1 cellular context compared by ENCODE assay signal in the genomic region with DNA sequence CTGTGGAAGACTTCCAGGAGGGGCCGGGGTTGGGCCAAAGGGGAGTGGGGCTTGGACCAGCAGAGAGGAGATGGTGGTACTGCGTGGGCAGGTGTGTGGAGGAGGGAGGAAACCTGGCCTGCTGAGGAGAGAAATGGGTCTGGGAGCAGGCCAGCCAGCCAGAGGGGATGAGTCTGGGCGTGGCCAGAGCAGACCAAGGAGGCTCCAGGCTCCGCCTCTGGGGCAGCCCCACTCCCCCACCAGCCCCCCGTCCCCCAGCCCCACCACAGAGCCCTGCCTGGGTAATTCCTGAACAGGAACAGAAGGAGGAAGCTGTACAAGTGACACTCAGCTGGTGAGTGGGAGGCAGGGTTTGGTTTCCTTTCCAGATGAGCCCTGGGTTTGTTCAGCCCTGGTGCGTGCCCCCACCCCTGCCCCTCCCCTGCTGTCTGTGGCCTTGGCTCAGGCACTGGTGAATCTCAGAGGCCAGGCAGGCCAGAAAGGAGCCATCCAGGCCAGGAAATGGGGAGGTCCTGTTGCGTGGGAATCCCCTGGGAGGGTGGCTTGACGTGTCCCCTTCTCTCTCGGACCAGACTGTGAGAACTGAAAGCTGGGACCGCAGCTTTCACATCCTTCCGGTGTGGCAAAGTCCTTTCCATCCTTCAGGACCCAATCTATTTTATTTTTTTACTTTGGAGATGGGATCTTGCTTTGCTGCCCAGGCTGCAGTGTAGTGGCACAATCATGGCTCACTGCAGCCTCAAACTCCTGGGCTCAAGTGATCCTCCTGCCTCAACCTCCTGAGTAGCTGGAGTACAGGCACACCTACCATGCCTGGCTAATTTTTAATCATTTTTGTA.
A peak's percentile ranks its signal among the peaks of the same experiment; 100 is the strongest.
TF ChIP-seq lines count a peak whose summit lies in the region.

No MANE protein-coding gene starts in this region.

TF ChIP-seq in IMR-90, 13 proteins besides CTCF, POLR2A, EP300 and RAD21:
- TF ChIP-seq CEBPB (IDR thresholded peaks at IDR 0.05; ENCODE audit: low read depth, low read length) (no peak), CHD1 (IDR thresholded peaks at IDR 0.05; ENCODE audit: low read depth, low read length) (no peak), MAZ (IDR thresholded peaks at IDR 0.05; ENCODE audit: borderline replicate concordance, low read depth, low read length) (0 out of 2 replicates have a peak, but pooled peaks have one; percentile 21)
